Comparison of ENCODE assay signal across 10 cellular contexts in genomic region chr14:66624319-66624937, GRCh38.
A peak's percentile ranks its signal among the peaks of the same experiment; 100 is the strongest.
DNase-seq lines count a peak whose midpoint lies in the region; ATAC-seq, FAIRE-seq and TF ChIP-seq lines count a peak whose summit lies in the region.
"Had no signal": no experiment of that assay in that cellular context is flagged by ENCODE, and none has a peak within 500 bp of the region (broad histone marks: within the 10 kb centered on the region; RNA-seq: fewer than 3 reads in every experiment).

No MANE protein-coding gene starts in this region.

- H3K4me3 Mint-ChIP-seq in activated CD4-positive, alpha-beta T cell treated with anti-CD3 and anti-CD28 coated beads for 36 hours, result no peak overlapping the region

- peak; percentile 61 for DNase-seq in activated CD4-positive, alpha-beta T cell treated with anti-CD3 and anti-CD28 coated beads for 36 hours
- no peak for DNase-seq in activated CD4-positive, alpha-beta T cell treated with anti-CD3 and anti-CD28 coated beads for 1 hour
- DNase-seq in OCI-M1 (lab: John Stamatoyannopoulos, UW) (peak; percentile 37), K562 (ENCODE audit: extremely low read depth in 1 of 4, low spot score in 3 of 4) (peak; percentile 1 to 12 (median 3)), iPS-NIHi7 (ENCODE audit: extremely low spot score) (peak; percentile 64), NK-92 (lab: John Stamatoyannopoulos, UW; ENCODE audit: unreplicated experiment) (no peak)
- DNase-seq in stimulated activated CD4-positive, alpha-beta T cell treated with anti-CD3 and anti-CD28 coated beads, Interleukin-1b, Interleukin-23, amount 100 ng/mL, for 48 hours, result peak; percentile 19

- 0% methylated on average over 1 of the region's 2 CpGs for WGBS in K562 (ENCODE audit: insufficient coverage, low coverage, missing lambda C conversion rate)

- H3K9me1 ChIP-seq in K562 (ENCODE audit: control insufficient read depth, insufficient read depth, low read length), result no peaks in the 10 kb centered on the region

- no peak for TF ChIP-seq POLR2A in K562 (conservative IDR thresholded peaks at IDR 0.05)

- intact Hi-C loops in activated CD4-positive, alpha-beta T cell treated with anti-CD3 and anti-CD28 coated beads for 36 hours (cut with DNase I, micrococcal nuclease), result loop anchor here (1.0 to 10.0 kb wide), 3 partner anchors 490 to 663 kb away; no protein-coding TSS in a partner anchor
- intact Hi-C loops in K562 (cut with micrococcal nuclease), result loop anchor here (5.0 kb wide), 1 partner anchor 493 kb away; no protein-coding TSS in a partner anchor

- H3K9me3 Mint-ChIP-seq in activated CD4-positive, alpha-beta T cell treated with anti-CD3 and anti-CD28 coated beads for 36 hours (ENCODE audit: low read depth), result peaks cover 10% of the 10 kb centered on the region

- H3K36me3 ChIP-seq in K562 (ENCODE audit: control insufficient read depth, insufficient read depth, low read length), result no peaks in the 10 kb centered on the region
- H3K36me3 ChIP-seq: tibial artery had no signal

- CTCF ChIA-PET in activated CD4-positive, alpha-beta T cell treated with anti-CD3 and anti-CD28 coated beads for 36 hours (lab: Charles Lee), result interaction anchor here (0.6 to 1.8 kb wide), 10 partner anchors 25 to 1578 kb away, joined by 3 to 8 read pairs (median 4); no protein-coding TSS in a partner anchor
- CTCF ChIA-PET in K562 (lab: Yijun Ruan, JAX; ENCODE audit: low intra/inter-chr PET ratio), result no interaction called here

- H3K36me3 Mint-ChIP-seq in activated CD4-positive, alpha-beta T cell treated with anti-CD3 and anti-CD28 coated beads for 36 hours (ENCODE audit: low read depth), result peaks cover 8% of the 10 kb centered on the region

- H3K4me2 ChIP-seq in K562 (ENCODE audit: insufficient read depth, low read length), result no peak overlapping the region

- no peak overlapping the region for H3K27ac ChIP-seq in K562 (ENCODE audit: extremely low read depth, low read depth, low read length)
- H3K27ac ChIP-seq: tibial artery had no signal

- no peaks in the 10 kb centered on the region for H3K79me2 ChIP-seq in K562 (ENCODE audit: control insufficient read depth, insufficient read depth, low read length)

- 0 out of 4 replicates have a peak, but pooled peaks of 1 of the 2 experiments have one; percentile 13 for TF ChIP-seq RAD21 in K562 (CRISPR knock-in tag; conservative IDR thresholded peaks at IDR 0.05 in 1 of 2, IDR thresholded peaks at IDR 0.05 in 1 of 2)

- peak; percentile 72 for ATAC-seq in activated CD4-positive, alpha-beta T cell treated with anti-CD3 and anti-CD28 coated beads for 36 hours
- ATAC-seq in HG03196 (IDR thresholded peaks at IDR 0.05; ENCODE audit: unreplicated experiment) (peak; percentile 61), K562 (no peak)

- H3K4me1 Mint-ChIP-seq in activated CD4-positive, alpha-beta T cell treated with anti-CD3 and anti-CD28 coated beads for 36 hours, result no peaks in the 10 kb centered on the region

- no peaks in the 10 kb centered on the region for H3K27me3 ChIP-seq in K562 (ENCODE audit: control insufficient read depth in 2 of 2, insufficient read depth in 2 of 2, low read length in 2 of 2)
- H3K27me3 ChIP-seq: tibial artery had no signal

- POLR2A ChIA-PET in activated CD4-positive, alpha-beta T cell treated with anti-CD3 and anti-CD28 coated beads for 36 hours (lab: Charles Lee), result no interaction called here
- POLR2A ChIA-PET in K562 (lab: Yijun Ruan, JAX), result no interaction called here

- no peak overlapping the region for H3K4me3 ChIP-seq in K562
- H3K4me3 ChIP-seq: tibial artery had no signal

- no peaks in the 10 kb centered on the region for H3K4me1 ChIP-seq in K562 (replicated peaks in 1 of 2; ENCODE audit: control insufficient read depth in 2 of 2, insufficient read depth in 2 of 2, low read length in 2 of 2)

- peak in 2 of 3 experiments; percentile 21 to 32; a peak in 2 of 6 replicates for TF ChIP-seq CTCF in K562 (IDR thresholded peaks at IDR 0.05 in 2 of 3, conservative IDR thresholded peaks at IDR 0.05 in 1 of 3; ENCODE audit: insufficient read depth in 2 of 3, low read depth in 1 of 3, low read length in 3 of 3)

- FAIRE-seq in K562 (lab: Jason Lieb, UNC), result no peak
- FAIRE-seq: colon had no signal

- BruUV-seq in K562 (replicated peaks; lab: Mats Ljungman, UMichigan), result no TSS peak

- H3K9ac ChIP-seq in K562 (ENCODE audit: insufficient read depth in 1 of 2, low read depth in 2 of 2, low read length in 2 of 2), result no peak overlapping the region

- in situ Hi-C loops in K562 (cut with MboI), result no loop called here

- no peaks in the 10 kb centered on the region for H3K27me3 Mint-ChIP-seq in activated CD4-positive, alpha-beta T cell treated with anti-CD3 and anti-CD28 coated beads for 36 hours

- no peak overlapping the region for H2AFZ ChIP-seq in K562 (ENCODE audit: low read depth, low read length)

- H4K20me1 ChIP-seq in K562 (replicated peaks; ENCODE audit: control insufficient read depth, insufficient read depth, low read length), result no peaks in the 10 kb centered on the region

- H3K9me3 ChIP-seq in K562 (replicated peaks; ENCODE audit: control insufficient read depth, insufficient read depth, low read depth, low read length), result no peaks in the 10 kb centered on the region
- H3K9me3 ChIP-seq: tibial artery had no signal

- no peak overlapping the region for H3K27ac Mint-ChIP-seq in activated CD4-positive, alpha-beta T cell treated with anti-CD3 and anti-CD28 coated beads for 36 hours

- no peak for TF ChIP-seq EP300 in K562 (IDR thresholded peaks at IDR 0.05; ENCODE audit: low read length)

TF ChIP-seq in K562, 482 proteins besides CTCF, POLR2A, EP300 and RAD21:
- TF ChIP-seq ZNF699 (CRISPR knock-in tag; IDR thresholded peaks at IDR 0.05; ENCODE audit: insufficient replicate concordance), result no peak
- no peak for TF ChIP-seq XRCC4 (IDR thresholded peaks at IDR 0.05; ENCODE audit: extremely low read depth, insufficient read depth, insufficient read length)
- no peak for TF ChIP-seq ZNF311 (CRISPR knock-in tag; IDR thresholded peaks at IDR 0.05)
- no peak for TF ChIP-seq IFI16 (CRISPR knock-in tag; IDR thresholded peaks at IDR 0.05)
- TF ChIP-seq ASH1L (IDR thresholded peaks at IDR 0.05; ENCODE audit: borderline replicate concordance, low read depth, partially characterized antibody), result no peak
- no peak for TF ChIP-seq TBL1XR1 (IDR thresholded peaks at IDR 0.05; ENCODE audit: low read length in 2 of 2)
- TF ChIP-seq BRCA1 (IDR thresholded peaks at IDR 0.05), result no peak
- no peak for TF ChIP-seq BRCA1 (CRISPR knock-in tag; IDR thresholded peaks at IDR 0.05)
- no peak for TF ChIP-seq NCOR1 (IDR thresholded peaks at IDR 0.05)
- TF ChIP-seq SMARCC2 (IDR thresholded peaks at IDR 0.05; ENCODE audit: low read depth), result no peak
- no peak for TF ChIP-seq SUPT5H (IDR thresholded peaks at IDR 0.05)
- TF ChIP-seq CBFA2T3 (IDR thresholded peaks at IDR 0.05), result no peak
- no peak for TF ChIP-seq BCL6 (CRISPR knock-in tag; IDR thresholded peaks at IDR 0.05)
- TF ChIP-seq TSHZ1 (CRISPR knock-in tag; IDR thresholded peaks at IDR 0.05), result no peak
- TF ChIP-seq BACH1 (tag; IDR thresholded peaks at IDR 0.05), result no peak

Comparison
In these comparisons a context has a peak if more than half of its experiments do, and no peak if none do; other contexts are left out.
1. DNase-seq: peak in activated CD4-positive, alpha-beta T cell treated with anti-CD3 and anti-CD28 coated beads for 36 hours (single experiment), OCI-M1 (single experiment), K562 (4 of 4), iPS-NIHi7 (single experiment) and stimulated activated CD4-positive, alpha-beta T cell treated with anti-CD3 and anti-CD28 coated beads, Interleukin-1b, Interleukin-23, amount 100 ng/mL, for 48 hours (single experiment); none in activated CD4-positive, alpha-beta T cell treated with anti-CD3 and anti-CD28 coated beads for 1 hour (single experiment) and NK-92 (single experiment).